Comparison of ENCODE assay signal across 1 cellular context in the genomic region with DNA sequence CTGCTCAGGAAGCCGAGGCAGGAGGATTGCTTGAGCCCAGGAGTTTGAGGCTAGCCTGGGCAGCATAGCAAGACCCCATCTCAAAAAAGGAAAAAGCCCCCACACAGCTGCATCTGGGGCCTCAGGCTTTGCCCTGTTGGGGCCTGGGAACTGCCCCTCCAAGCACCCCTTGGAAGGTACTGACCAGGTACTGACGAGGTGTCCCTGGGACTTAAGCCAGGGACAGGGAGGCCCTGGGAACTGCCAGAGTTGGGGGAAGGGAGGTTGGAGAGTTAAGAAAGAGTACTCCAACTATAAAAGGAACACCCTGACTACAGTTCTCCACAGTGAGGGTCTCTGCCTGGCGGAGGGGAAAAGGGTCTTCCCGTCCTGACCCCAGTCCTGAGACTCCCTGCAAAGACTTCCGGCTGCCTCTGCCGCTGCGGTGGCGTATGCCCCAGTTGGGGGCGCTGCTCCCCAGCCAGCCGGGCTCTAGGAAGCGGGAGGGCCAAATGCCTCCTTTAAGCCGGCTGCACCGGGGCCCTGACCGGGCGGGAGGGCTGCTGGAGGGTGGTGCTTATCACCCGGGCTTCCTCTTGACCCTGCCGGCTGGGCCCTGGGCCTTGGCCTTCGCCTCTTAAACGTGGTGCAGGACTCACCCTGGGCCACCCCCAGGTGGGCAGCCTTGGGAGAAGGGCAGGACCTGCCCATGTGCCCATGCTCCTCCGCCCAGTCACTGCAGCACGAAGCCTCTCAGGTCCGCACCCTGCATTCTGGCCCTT.
TF ChIP-seq lines count a peak whose summit lies in the region.

No MANE protein-coding gene starts in this region.

TF ChIP-seq in HepG2, 621 proteins besides CTCF, POLR2A, EP300 and RAD21 (continued from another document and continues in another):
- TF ChIP-seq ZNF790 (CRISPR knock-in tag; IDR thresholded peaks at IDR 0.05; ENCODE audit: borderline replicate concordance) (no peak), WIZ (CRISPR knock-in tag; IDR thresholded peaks at IDR 0.05) (0 out of 2 replicates have a peak, but pooled peaks have one; percentile 55), ZNF333 (CRISPR knock-in tag; IDR thresholded peaks at IDR 0.05; ENCODE audit: borderline replicate concordance) (0 out of 2 replicates have a peak, but pooled peaks have one; percentile 80), MLLT10 (CRISPR knock-in tag; IDR thresholded peaks at IDR 0.05) (no peak), ZNF839 (CRISPR knock-in tag; IDR thresholded peaks at IDR 0.05; ENCODE audit: borderline replicate concordance) (no peak), FOXP1 (IDR thresholded peaks at IDR 0.05) (no peak), FOXP1 (CRISPR knock-in tag; IDR thresholded peaks at IDR 0.05) (no peak), ZNF543 (CRISPR knock-in tag; IDR thresholded peaks at IDR 0.05) (peak; percentile 43; the same call in 1 of the 2 replicates), ZNF547 (CRISPR knock-in tag; IDR thresholded peaks at IDR 0.05) (peak; percentile 81), NR2F2 (IDR thresholded peaks at IDR 0.05; ENCODE audit: borderline replicate concordance, low read depth) (no peak), MEIS2 (CRISPR knock-in tag; IDR thresholded peaks at IDR 0.05) (0 out of 2 replicates have a peak, but pooled peaks have one; percentile 12), ZNF512B (CRISPR knock-in tag; IDR thresholded peaks at IDR 0.05; ENCODE audit: borderline replicate concordance) (peak; percentile 76), MAF1 (CRISPR knock-in tag; IDR thresholded peaks at IDR 0.05; ENCODE audit: borderline replicate concordance) (no peak), MZF1 (CRISPR knock-in tag; IDR thresholded peaks at IDR 0.05; ENCODE audit: borderline replicate concordance) (0 out of 2 replicates have a peak, but pooled peaks have one; percentile 54), SMAD1 (CRISPR knock-in tag; IDR thresholded peaks at IDR 0.05; ENCODE audit: borderline replicate concordance, low read depth) (no peak), RBFOX2 (IDR thresholded peaks at IDR 0.05; ENCODE audit: low read depth, low read length) (0 out of 2 replicates have a peak, but pooled peaks have one; percentile 38), ISX (CRISPR knock-in tag; conservative IDR thresholded peaks at IDR 0.05) (no peak), HNRNPUL1 (IDR thresholded peaks at IDR 0.05; ENCODE audit: low read depth, low read length) (no peak), ZNF674 (CRISPR knock-in tag; IDR thresholded peaks at IDR 0.05; ENCODE audit: low read depth) (no peak), ZSCAN21 (CRISPR knock-in tag; IDR thresholded peaks at IDR 0.05; ENCODE audit: borderline replicate concordance) (no peak), TARDBP (CRISPR knock-in tag; IDR thresholded peaks at IDR 0.05) (peak; percentile 63; the same call in 1 of the 2 replicates), ZNF260 (CRISPR knock-in tag; IDR thresholded peaks at IDR 0.05; ENCODE audit: borderline replicate concordance, low read depth) (no peak), REPIN1 (CRISPR knock-in tag; IDR thresholded peaks at IDR 0.05; ENCODE audit: borderline replicate concordance, low read depth) (peak; percentile 89), ZNF225 (CRISPR knock-in tag; IDR thresholded peaks at IDR 0.05) (no peak), NKX3-1 (CRISPR knock-in tag; IDR thresholded peaks at IDR 0.05) (no peak), POGZ (CRISPR knock-in tag; IDR thresholded peaks at IDR 0.05) (peak; percentile 37; the same call in 1 of the 2 replicates), ZFP37 (CRISPR knock-in tag; IDR thresholded peaks at IDR 0.05; ENCODE audit: borderline replicate concordance) (no peak), ZNF180 (CRISPR knock-in tag; IDR thresholded peaks at IDR 0.05; ENCODE audit: borderline replicate concordance, low read depth) (no peak), DMAP1 (CRISPR knock-in tag; IDR thresholded peaks at IDR 0.05) (0 out of 2 replicates have a peak, but pooled peaks have one; percentile 51), ZFP62 (CRISPR knock-in tag; IDR thresholded peaks at IDR 0.05) (no peak), MEF2D (CRISPR knock-in tag; IDR thresholded peaks at IDR 0.05) (peak; percentile 59; the same call in 1 of the 2 replicates), LBX2 (CRISPR knock-in tag; IDR thresholded peaks at IDR 0.05; ENCODE audit: borderline replicate concordance) (no peak), RBAK (CRISPR knock-in tag; IDR thresholded peaks at IDR 0.05) (peak; percentile 63; the same call in 1 of the 2 replicates), MAFF (IDR thresholded peaks at IDR 0.05; ENCODE audit: low read depth, low read length) (no peak), ZSCAN30 (CRISPR knock-in tag; IDR thresholded peaks at IDR 0.05) (no peak), MTA1 (CRISPR knock-in tag; IDR thresholded peaks at IDR 0.05; ENCODE audit: borderline replicate concordance) (no peak; the same call in 1 of the 2 replicates), ASH2L (IDR thresholded peaks at IDR 0.05; ENCODE audit: insufficient read length, low read depth, low read length) (peak; percentile 42), ZNF891 (CRISPR knock-in tag; IDR thresholded peaks at IDR 0.05) (0 out of 2 replicates have a peak, but pooled peaks have one; percentile 22), MTA3 (CRISPR knock-in tag; IDR thresholded peaks at IDR 0.05) (no peak), BRF2 (CRISPR knock-in tag; IDR thresholded peaks at IDR 0.05) (no peak), ZBTB38 (CRISPR knock-in tag; IDR thresholded peaks at IDR 0.05) (peak; percentile 72), ZNF570 (CRISPR knock-in tag; IDR thresholded peaks at IDR 0.05; ENCODE audit: borderline replicate concordance) (no peak), ZFP90 (CRISPR knock-in tag; IDR thresholded peaks at IDR 0.05; ENCODE audit: borderline replicate concordance) (peak; percentile 74; the same call in 1 of the 2 replicates), SPEN (CRISPR knock-in tag; IDR thresholded peaks at IDR 0.05; ENCODE audit: low read depth) (peak; percentile 75)
- TF ChIP-seq, protein P1, sequence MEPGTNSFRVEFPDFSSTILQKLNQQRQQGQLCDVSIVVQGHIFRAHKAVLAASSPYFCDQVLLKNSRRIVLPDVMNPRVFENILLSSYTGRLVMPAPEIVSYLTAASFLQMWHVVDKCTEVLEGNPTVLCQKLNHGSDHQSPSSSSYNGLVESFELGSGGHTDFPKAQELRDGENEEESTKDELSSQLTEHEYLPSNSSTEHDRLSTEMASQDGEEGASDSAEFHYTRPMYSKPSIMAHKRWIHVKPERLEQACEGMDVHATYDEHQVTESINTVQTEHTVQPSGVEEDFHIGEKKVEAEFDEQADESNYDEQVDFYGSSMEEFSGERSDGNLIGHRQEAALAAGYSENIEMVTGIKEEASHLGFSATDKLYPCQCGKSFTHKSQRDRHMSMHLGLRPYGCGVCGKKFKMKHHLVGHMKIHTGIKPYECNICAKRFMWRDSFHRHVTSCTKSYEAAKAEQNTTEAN (CRISPR knock-in tag; conservative IDR thresholded peaks at IDR 0.05) = no peak
- TF ChIP-seq, protein P2, sequence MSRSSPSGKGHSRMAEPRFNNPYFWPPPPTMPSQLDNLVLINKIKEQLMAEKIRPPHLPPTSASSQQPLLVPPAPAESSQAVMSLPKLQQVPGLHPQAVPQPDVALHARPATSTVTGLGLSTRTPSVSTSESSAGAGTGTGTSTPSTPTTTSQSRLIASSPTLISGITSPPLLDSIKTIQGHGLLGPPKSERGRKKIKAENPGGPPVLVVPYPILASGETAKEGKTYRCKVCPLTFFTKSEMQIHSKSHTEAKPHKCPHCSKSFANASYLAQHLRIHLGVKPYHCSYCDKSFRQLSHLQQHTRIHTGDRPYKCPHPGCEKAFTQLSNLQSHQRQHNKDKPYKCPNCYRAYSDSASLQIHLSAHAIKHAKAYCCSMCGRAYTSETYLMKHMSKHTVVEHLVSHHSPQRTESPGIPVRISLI (CRISPR knock-in tag; IDR thresholded peaks at IDR 0.05; ENCODE audit: borderline replicate concordance) = peak; percentile 48; the same call in 1 of the 2 replicates
- TF ChIP-seq, protein P3, sequence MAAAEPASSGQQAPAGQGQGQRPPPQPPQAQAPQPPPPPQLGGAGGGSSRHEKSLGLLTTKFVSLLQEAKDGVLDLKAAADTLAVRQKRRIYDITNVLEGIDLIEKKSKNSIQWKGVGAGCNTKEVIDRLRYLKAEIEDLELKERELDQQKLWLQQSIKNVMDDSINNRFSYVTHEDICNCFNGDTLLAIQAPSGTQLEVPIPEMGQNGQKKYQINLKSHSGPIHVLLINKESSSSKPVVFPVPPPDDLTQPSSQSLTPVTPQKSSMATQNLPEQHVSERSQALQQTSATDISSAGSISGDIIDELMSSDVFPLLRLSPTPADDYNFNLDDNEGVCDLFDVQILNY (CRISPR knock-in tag; conservative IDR thresholded peaks at IDR 0.05) = no peak
- TF ChIP-seq, protein P4, sequence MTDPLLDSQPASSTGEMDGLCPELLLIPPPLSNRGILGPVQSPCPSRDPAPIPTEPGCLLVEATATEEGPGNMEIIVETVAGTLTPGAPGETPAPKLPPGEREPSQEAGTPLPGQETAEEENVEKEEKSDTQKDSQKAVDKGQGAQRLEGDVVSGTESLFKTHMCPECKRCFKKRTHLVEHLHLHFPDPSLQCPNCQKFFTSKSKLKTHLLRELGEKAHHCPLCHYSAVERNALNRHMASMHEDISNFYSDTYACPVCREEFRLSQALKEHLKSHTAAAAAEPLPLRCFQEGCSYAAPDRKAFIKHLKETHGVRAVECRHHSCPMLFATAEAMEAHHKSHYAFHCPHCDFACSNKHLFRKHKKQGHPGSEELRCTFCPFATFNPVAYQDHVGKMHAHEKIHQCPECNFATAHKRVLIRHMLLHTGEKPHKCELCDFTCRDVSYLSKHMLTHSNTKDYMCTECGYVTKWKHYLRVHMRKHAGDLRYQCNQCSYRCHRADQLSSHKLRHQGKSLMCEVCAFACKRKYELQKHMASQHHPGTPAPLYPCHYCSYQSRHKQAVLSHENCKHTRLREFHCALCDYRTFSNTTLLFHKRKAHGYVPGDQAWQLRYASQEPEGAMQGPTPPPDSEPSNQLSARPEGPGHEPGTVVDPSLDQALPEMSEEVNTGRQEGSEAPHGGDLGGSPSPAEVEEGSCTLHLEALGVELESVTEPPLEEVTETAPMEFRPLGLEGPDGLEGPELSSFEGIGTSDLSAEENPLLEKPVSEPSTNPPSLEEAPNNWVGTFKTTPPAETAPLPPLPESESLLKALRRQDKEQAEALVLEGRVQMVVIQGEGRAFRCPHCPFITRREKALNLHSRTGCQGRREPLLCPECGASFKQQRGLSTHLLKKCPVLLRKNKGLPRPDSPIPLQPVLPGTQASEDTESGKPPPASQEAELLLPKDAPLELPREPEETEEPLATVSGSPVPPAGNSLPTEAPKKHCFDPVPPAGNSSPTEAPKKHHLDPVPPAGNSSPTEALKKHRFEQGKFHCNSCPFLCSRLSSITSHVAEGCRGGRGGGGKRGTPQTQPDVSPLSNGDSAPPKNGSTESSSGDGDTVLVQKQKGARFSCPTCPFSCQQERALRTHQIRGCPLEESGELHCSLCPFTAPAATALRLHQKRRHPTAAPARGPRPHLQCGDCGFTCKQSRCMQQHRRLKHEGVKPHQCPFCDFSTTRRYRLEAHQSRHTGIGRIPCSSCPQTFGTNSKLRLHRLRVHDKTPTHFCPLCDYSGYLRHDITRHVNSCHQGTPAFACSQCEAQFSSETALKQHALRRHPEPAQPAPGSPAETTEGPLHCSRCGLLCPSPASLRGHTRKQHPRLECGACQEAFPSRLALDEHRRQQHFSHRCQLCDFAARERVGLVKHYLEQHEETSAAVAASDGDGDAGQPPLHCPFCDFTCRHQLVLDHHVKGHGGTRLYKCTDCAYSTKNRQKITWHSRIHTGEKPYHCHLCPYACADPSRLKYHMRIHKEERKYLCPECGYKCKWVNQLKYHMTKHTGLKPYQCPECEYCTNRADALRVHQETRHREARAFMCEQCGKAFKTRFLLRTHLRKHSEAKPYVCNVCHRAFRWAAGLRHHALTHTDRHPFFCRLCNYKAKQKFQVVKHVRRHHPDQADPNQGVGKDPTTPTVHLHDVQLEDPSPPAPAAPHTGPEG (CRISPR knock-in tag; IDR thresholded peaks at IDR 0.05) = peak; percentile 70; the same call in 1 of the 2 replicates
